Comparison of ENCODE assay signal across 17 cellular contexts in genomic region chr2:240822280-240822847, GRCh38. TPM values are rescaled to one million over a fixed set of nuclear protein-coding genes. Genes with fewer than 3 reads are reported as not detected.
DNase-seq lines count a peak whose midpoint lies in the region; ATAC-seq, FAIRE-seq and TF ChIP-seq lines count a peak whose summit lies in the region.
"Had no signal": no experiment of that assay in that cellular context is flagged by ENCODE, and none has a peak within 500 bp of the region (broad histone marks: within the 10 kb centered on the region; RNA-seq: fewer than 3 reads in every experiment).

No MANE protein-coding gene starts in this region.

- CTCF ChIA-PET in HEK293 (lab: Yijun Ruan, JAX): interaction anchor here (0.6 to 1.5 kb wide), 3 partner anchors 15 to 106 kb away, joined by 3 to 9 read pairs (median 4); no protein-coding TSS in a partner anchor
- CTCF ChIA-PET in GM10248 (lab: Yijun Ruan, JAX): interaction anchor here (0.9 to 1.8 kb wide), 2 partner anchors 19 to 29 kb away, joined by 3 read pairs; no protein-coding TSS in a partner anchor

- DNase-seq in COR-L47 (lab: John Stamatoyannopoulos, UW): peak; percentile 60
- DNase-seq in NCI-H2196 treated with DMSO at 0.1 percent for 48 hours (lab: John Stamatoyannopoulos, UW; ENCODE audit: unreplicated experiment): peak; percentile 60
- DNase-seq in AG08396 (ENCODE audit: low spot score): no peak
- DNase-seq in GM10248 (ENCODE audit: extremely low spot score): no peak
- DNase-seq in D721Med (ENCODE audit: insufficient read length, low spot score): no peak
- DNase-seq: DND-41; esophagus squamous epithelium; GM23248; kidney glomerular epithelial cell; NCI-H226; stimulated activated CD4-positive, alpha-beta T cell treated with anti-CD3 and anti-CD28 coated beads, Interleukin-4, amount 100 ng/mL, for 4 hours had no signal

- peaks cover 5% of the 10 kb centered on the region; the same call in 1 of the 2 replicates for H3K4me1 ChIP-seq in HEK293 (ENCODE audit: control insufficient read depth, insufficient read depth, low read length)

- peaks cover 8% of the 10 kb centered on the region for H3K27me3 Mint-ChIP-seq in brain

- no peak for FAIRE-seq in D721Med (lab: Jason Lieb, UNC)

- H3K27ac ChIP-seq in HEK293 (ENCODE audit: extremely low read depth, low read depth, low read length): no peak overlapping the region
- H3K27ac ChIP-seq: BLaER1 treated with 17β-estradiol and CSF1 and Interleukin-3, amounts not matched to agents 10 nM and 100 nM; esophagus squamous epithelium; GM23248 had no signal

- H3K27ac Mint-ChIP-seq in brain: peak overlapping the region; percentile 16 to 99 (median 72)
- H3K27ac Mint-ChIP-seq: mesothelial cell of epicardium had no signal

- H3K4me3 Mint-ChIP-seq in brain: peak overlapping the region; percentile 55 to 85 (median 80)

- peaks cover 48% of the 10 kb centered on the region for H3K4me1 Mint-ChIP-seq in brain

- no peaks in the 10 kb centered on the region for H3K36me3 ChIP-seq in HEK293 (ENCODE audit: control insufficient read depth in 2 of 2, insufficient read depth in 1 of 2, low read length in 2 of 2)
- H3K36me3 ChIP-seq: esophagus squamous epithelium had no signal

- no peaks in the 10 kb centered on the region for H3K9me3 ChIP-seq in HEK293 (ENCODE audit: control insufficient read depth, insufficient read depth, low read depth, low read length)

- POLR2A ChIA-PET in HEK293 (lab: Yijun Ruan, JAX): no interaction called here
- POLR2A ChIA-PET in GM10248 (lab: Yijun Ruan, JAX): no interaction called here

- H3K4me3 ChIP-seq in HEK293 (ENCODE audit: low read depth, low read length): no peak overlapping the region
- H3K4me3 ChIP-seq: esophagus squamous epithelium, GM23248 had no signal

- peaks cover 2 to 7% (median 5%) of the 10 kb centered on the region in 5 experiments for H3K9me3 Mint-ChIP-seq in brain

- H3K36me3 Mint-ChIP-seq in brain: peaks cover 4% of the 10 kb centered on the region
- H3K36me3 Mint-ChIP-seq: mesothelial cell of epicardium had no signal

- no peak for ATAC-seq in GM18867 (IDR thresholded peaks at IDR 0.05; ENCODE audit: unreplicated experiment)
- ATAC-seq: Panc1 had no signal

- no peak for TF ChIP-seq CTCF in HEK293 (tag by site-specific recombination; IDR thresholded peaks at IDR 0.05)
- TF ChIP-seq CTCF in brain (conservative IDR thresholded peaks at IDR 0.05): no peak
- TF ChIP-seq CTCF in GM10248 (IDR thresholded peaks at IDR 0.05; ENCODE audit: control extremely low read depth, extremely low read depth, low read depth, missing control alignments): no peak
- TF ChIP-seq CTCF in D721Med (IDR thresholded peaks at IDR 0.05; ENCODE audit: insufficient read depth, missing control alignments): no peak

TF ChIP-seq in HEK293, 187 proteins besides CTCF, POLR2A, EP300 and RAD21:
- TF ChIP-seq ZBTB1 (tag by site-specific recombination; IDR thresholded peaks at IDR 0.05) (no peak), ZNF350 (tag by site-specific recombination; IDR thresholded peaks at IDR 0.05) (no peak), PRDM10 (tag by site-specific recombination; IDR thresholded peaks at IDR 0.05) (peak; percentile 44; the same call in 1 of the 2 replicates)

RNA-seq across cellular contexts. Expression of gene KIF1A, which starts 2.3 kb away (rescaled TPM):
- polyA plus RNA-seq in brain (ENCODE audit: insufficient read depth, low read depth, low replicate concordance): 574 TPM

RNA-seq across cellular contexts. Expression of gene AGXT, which starts 46.3 kb away (rescaled TPM):
- 1.1 TPM for polyA plus RNA-seq in brain (ENCODE audit: insufficient read depth, low read depth, low replicate concordance)
- polyA plus RNA-seq: GM23248 had no signal

Comparison
In these comparisons a context has a peak if more than half of its experiments do, and no peak if none do; other contexts are left out.
1. DNase-seq: peak in COR-L47 (single experiment) and NCI-H2196 treated with DMSO at 0.1 percent for 48 hours (single experiment); none in AG08396 (single experiment), GM10248 (single experiment) and D721Med (single experiment).